In the genomic region with DNA sequence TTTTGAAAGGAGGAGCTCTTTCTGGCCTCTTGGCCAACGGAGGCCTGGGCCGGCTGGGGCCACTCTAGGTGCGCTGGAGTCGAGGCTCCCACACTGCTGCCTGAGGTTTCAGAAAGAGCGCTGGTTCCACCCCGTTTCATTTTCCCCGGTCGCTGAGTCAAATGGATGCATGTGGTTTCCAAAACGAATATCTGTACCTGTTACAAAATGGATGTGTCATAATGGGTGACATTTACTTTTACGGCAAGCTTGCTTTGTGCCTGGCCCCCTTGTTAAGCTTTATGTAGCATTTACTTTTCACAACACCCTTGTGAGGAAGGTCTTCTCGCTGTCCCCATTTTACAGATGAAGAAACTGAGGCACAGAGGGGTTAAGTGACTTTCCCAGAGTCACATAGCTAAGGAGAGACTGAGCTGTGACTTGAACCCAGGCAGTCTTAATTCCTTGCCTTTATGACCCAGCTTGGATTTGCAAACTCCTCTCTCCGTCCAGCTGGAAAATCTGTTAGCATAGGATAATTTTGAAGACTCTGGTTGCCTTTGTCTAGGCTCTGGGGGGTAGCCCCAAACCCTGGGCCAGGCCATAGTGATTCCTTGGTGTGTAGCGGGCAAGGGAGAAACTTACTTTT, we compare ENCODE assay signal across 8 cellular contexts. TPM values are rescaled to one million over a fixed set of nuclear protein-coding genes. Genes with fewer than 3 reads are reported as not detected.
DNase-seq lines count a peak whose midpoint lies in the region; ATAC-seq, FAIRE-seq and TF ChIP-seq lines count a peak whose summit lies in the region.

No MANE protein-coding gene starts in this region.

- TF ChIP-seq CTCF in heart left ventricle (IDR thresholded peaks at IDR 0.05) = no peak
- TF ChIP-seq CTCF in neutrophil (IDR thresholded peaks at IDR 0.05) = no peak
- no peak for TF ChIP-seq CTCF in uterus (IDR thresholded peaks at IDR 0.05)

- 62 to 81% (median 75%) methylated on average over 13 of the region's 13 CpGs for WGBS in heart left ventricle, 4 donors

- peak in 2 of 4 donors; percentile 48 to 73 for ATAC-seq in heart left ventricle
- ATAC-seq in HG03378 (IDR thresholded peaks at IDR 0.05; ENCODE audit: unreplicated experiment) = peak; percentile 64

- H3K27ac ChIP-seq in heart left ventricle = peak overlapping the region in 9 of 12 donors; percentile 8 to 72 (median 55)
- peak overlapping the region; percentile 73 for H3K27ac ChIP-seq in neutrophil
- peak overlapping the region in 1 of 2 donors; percentile 33 for H3K27ac ChIP-seq in uterus

- no peaks in the 10 kb centered on the region for H3K27me3 ChIP-seq in heart left ventricle
- H3K27me3 ChIP-seq in neutrophil = no peaks in the 10 kb centered on the region
- H3K27me3 ChIP-seq in uterus = no peaks in the 10 kb centered on the region

- no peak for FAIRE-seq in HTR-8/SVneo (lab: Jason Lieb, UNC)

- peaks cover 0 to 58% (median 18%) of the 10 kb centered on the region in 12 donors for H3K4me1 ChIP-seq in heart left ventricle
- peaks cover 14 to 15% of the 10 kb centered on the region in 2 experiments for H3K4me1 ChIP-seq in neutrophil (ENCODE audit: control insufficient read depth in 1 of 2, insufficient read depth in 1 of 2, low read depth in 1 of 2, low read length in 1 of 2)
- H3K4me1 ChIP-seq in uterus = no peaks in the 10 kb centered on the region

- TF ChIP-seq POLR2A in heart left ventricle (IDR thresholded peaks at IDR 0.05) (no peak), uterus (IDR thresholded peaks at IDR 0.05) (no peak)

- H3K4me3 ChIP-seq in heart left ventricle (peak overlapping the region in 2 of 12 donors; percentile 5 to 10), neutrophil (ENCODE audit: low read depth in 1 of 2, low read length in 1 of 2) (peak overlapping the region; percentile 3 to 31), uterus (no peak overlapping the region)

- H3K36me3 ChIP-seq in heart left ventricle (no peaks in the 10 kb centered on the region), neutrophil (no peaks in the 10 kb centered on the region), uterus (no peaks in the 10 kb centered on the region)

- peak in 3 of 5 donors; percentile 26 to 35 (median 30) for DNase-seq in heart left ventricle
- no peak for DNase-seq in cardiac septum (ENCODE audit: low spot score)
- peak; percentile 78 for DNase-seq in activated T-cell treated with anti-CD3 and anti-CD28 coated beads for 24 hours (ENCODE audit: low read depth)
- DNase-seq in uterus = no peak
- no peak for DNase-seq in HTR-8/SVneo (ENCODE audit: insufficient read length, low spot score)
- DNase-seq in NCI-H510A (lab: John Stamatoyannopoulos, UW) = no peak

- H3K9me3 ChIP-seq in heart left ventricle (no peaks in the 10 kb centered on the region), neutrophil (no peaks in the 10 kb centered on the region), uterus (no peaks in the 10 kb centered on the region)

- intact Hi-C loops in heart left ventricle (cut with DNase I) (loop anchor here in 2 of 10 donors (5.0 to 10.0 kb wide), 2 partner anchors 35 to 48 kb away; no protein-coding TSS in a partner anchor), cardiac septum (cut with DNase I) (no loop called here), uterus (cut with DNase I; ENCODE audit: low total_unique reads) (no loop called here)

RNA-seq across cellular contexts. Expression of gene KSR1, which starts 10.6 kb away (rescaled TPM):
- total RNA-seq in heart left ventricle = 10 to 100 TPM in 3 of 9 donors, 1 to 10 TPM in 6; 6.1 to 31.1 (median 7.5) TPM
- polyA plus RNA-seq in heart left ventricle = 1 to 10 TPM; 6.3 to 8.0 TPM
- total RNA-seq in cardiac septum = 13.6 TPM
- 10 to 100 TPM; 17.7 to 77.0 (median 34.6) TPM for total RNA-seq in uterus

Comparison
In these comparisons a context has a peak if more than half of its experiments do, and no peak if none do; other contexts are left out.
1. DNase-seq: peak in heart left ventricle (3 of 5) and activated T-cell treated with anti-CD3 and anti-CD28 coated beads for 24 hours (single experiment); none in cardiac septum (single experiment), uterus (0 of 2), HTR-8/SVneo (single experiment) and NCI-H510A (single experiment).
2. H3K4me3 ChIP-seq: peak in neutrophil (2 of 2); none in uterus (0 of 2).